Comparison of ENCODE assay signal across 14 cellular contexts in genomic region chr13:32255744-32256120, GRCh38. TPM values are rescaled to one million over a fixed set of nuclear protein-coding genes. Genes with fewer than 3 reads are reported as not detected.
A peak's percentile ranks its signal among the peaks of the same experiment; 100 is the strongest.
DNase-seq lines count a peak whose midpoint lies in the region; ATAC-seq and TF ChIP-seq lines count a peak whose summit lies in the region.
"Had no signal": no experiment of that assay in that cellular context is flagged by ENCODE, and none has a peak within 500 bp of the region (broad histone marks: within the 10 kb centered on the region; RNA-seq: fewer than 3 reads in every experiment).

No MANE protein-coding gene starts in this region.

- TF ChIP-seq POLR2A in breast epithelium (IDR thresholded peaks at IDR 0.05) (no peak), tibial nerve (IDR thresholded peaks at IDR 0.05) (no peak)

- intact Hi-C loops in breast epithelium (cut with DNase I; ENCODE audit: low total_unique reads): no loop called here

- peaks cover 5% of the 10 kb centered on the region for H3K36me3 ChIP-seq in breast epithelium
- H3K36me3 ChIP-seq in liver (ENCODE audit: control insufficient read depth in 4 of 4, insufficient read depth in 3 of 4, low read depth in 1 of 4, low read length in 3 of 4): no peaks in the 10 kb centered on the region
- peaks cover 0 to 2% (median 0%) of the 10 kb centered on the region in 3 donors for H3K36me3 ChIP-seq in tibial nerve

- H3K27ac ChIP-seq in breast epithelium: peak overlapping the region; percentile 79 to 82
- H3K27ac ChIP-seq in liver (ENCODE audit: low read depth in 1 of 2, low read length in 2 of 2): peak overlapping the region; percentile 88 to 93
- peak overlapping the region in 3 of 4 donors; percentile 63 to 71 (median 69) for H3K27ac ChIP-seq in tibial nerve

- H3K27me3 ChIP-seq in breast epithelium: no peaks in the 10 kb centered on the region
- no peaks in the 10 kb centered on the region for H3K27me3 ChIP-seq in liver (ENCODE audit: control insufficient read depth in 4 of 4, insufficient read depth in 4 of 4, low read length in 3 of 4)
- H3K27me3 ChIP-seq in tibial nerve: no peaks in the 10 kb centered on the region

- H3K9me3 ChIP-seq in breast epithelium: no peaks in the 10 kb centered on the region
- no peaks in the 10 kb centered on the region for H3K9me3 ChIP-seq in liver (ENCODE audit: control insufficient read depth in 4 of 4, low read length in 3 of 4)
- H3K9me3 ChIP-seq in tibial nerve: no peaks in the 10 kb centered on the region

- peak; percentile 22 to 23 for TF ChIP-seq RAD21 in liver (IDR thresholded peaks at IDR 0.05)

- DNase-seq in NCI-H2029 (lab: John Stamatoyannopoulos, UW) (peak; percentile 10), NCI-H2029 treated with DMSO at 0.1 percent for 48 hours (lab: John Stamatoyannopoulos, UW) (no peak), breast epithelium (ENCODE audit: low spot score in 2 of 2) (no peak), tibial nerve (ENCODE audit: low spot score in 2 of 2) (no peak), NCI-H1436 (lab: John Stamatoyannopoulos, UW) (no peak), NCI-H82 treated with DMSO at 0.1 percent for 48 hours (lab: John Stamatoyannopoulos, UW; ENCODE audit: unreplicated experiment) (no peak)
- DNase-seq: activated CD4-positive, alpha-beta T cell treated with anti-CD3 and anti-CD28 coated beads for 1 hour; activated T-cell treated with anti-CD3 and anti-CD28 coated beads, Interleukin-2, amount 50 U/mL, for 1 hour; naive thymus-derived CD8-positive, alpha-beta T cell; OCI-M1; SW 1271 had no signal

- H3K9ac ChIP-seq in liver (ENCODE audit: low read depth in 1 of 2, low read length in 2 of 2): peak overlapping the region; percentile 80 to 96

- peak overlapping the region; percentile 23 to 50 (median 39) for H3K4me3 ChIP-seq in breast epithelium
- H3K4me3 ChIP-seq in liver (ENCODE audit: low read depth in 1 of 3, low read length in 3 of 3): peak overlapping the region; percentile 41 to 66 (median 64)
- peak overlapping the region in 1 of 4 donors; percentile 33 for H3K4me3 ChIP-seq in tibial nerve

- no peak for ATAC-seq in HG02623 (IDR thresholded peaks at IDR 0.05; ENCODE audit: unreplicated experiment)
- ATAC-seq: naive thymus-derived CD8-positive, alpha-beta T cell had no signal

- TF ChIP-seq EP300 in tibial nerve (IDR thresholded peaks at IDR 0.05): peak in 1 of 2 donors; percentile 33

- 26% methylated on average over 6 of the region's 6 CpGs for WGBS in liver
- 51 to 60% methylated on average over 6 of the region's 6 CpGs for WGBS in tibial nerve, 2 donors

- TF ChIP-seq CTCF in breast epithelium (IDR thresholded peaks at IDR 0.05): no peak
- TF ChIP-seq CTCF in liver (IDR thresholded peaks at IDR 0.05; ENCODE audit: low read depth, low read length, missing input control): no peak
- TF ChIP-seq CTCF in tibial nerve (IDR thresholded peaks at IDR 0.05): no peak

- H3K4me1 ChIP-seq in breast epithelium (no peaks in the 10 kb centered on the region), liver (ENCODE audit: control insufficient read depth in 4 of 4, insufficient read depth in 4 of 4, low read length in 3 of 4) (peaks cover 4 to 25% (median 6%) of the 10 kb centered on the region in 4 donors), tibial nerve (peaks cover 0 to 6% (median 2%) of the 10 kb centered on the region in 4 donors)

TF ChIP-seq in liver, 16 proteins besides CTCF, POLR2A, EP300 and RAD21:
- TF ChIP-seq SP1 (IDR thresholded peaks at IDR 0.05): peak; percentile 74
- TF ChIP-seq JUND (IDR thresholded peaks at IDR 0.05): peak; percentile 27 to 73
- TF ChIP-seq EGR1 (IDR thresholded peaks at IDR 0.05; ENCODE audit: low read depth in 2 of 2): peak in 1 of 2 donors; percentile 85
- TF ChIP-seq GABPA (IDR thresholded peaks at IDR 0.05 in 1 of 2, conservative IDR thresholded peaks at IDR 0.05 in 1 of 2): peak; percentile 59 to 83
- TF ChIP-seq MAX (IDR thresholded peaks at IDR 0.05): peak; percentile 80
- peak; percentile 41 for TF ChIP-seq NR2F2 (IDR thresholded peaks at IDR 0.05)
- TF ChIP-seq YY1 (IDR thresholded peaks at IDR 0.05): peak; percentile 89
- TF ChIP-seq RXRA (IDR thresholded peaks at IDR 0.05): peak; percentile 57 to 76
- peak; percentile 97 for TF ChIP-seq TAF1 (conservative IDR thresholded peaks at IDR 0.05)
- no peak for TF ChIP-seq FOXA2 (IDR thresholded peaks at IDR 0.05)
- no peak for TF ChIP-seq FOXA1 (IDR thresholded peaks at IDR 0.05)
- peak; percentile 73 for TF ChIP-seq REST (IDR thresholded peaks at IDR 0.05)
- TF ChIP-seq ATF3 (IDR thresholded peaks at IDR 0.05): peak; percentile 58
- peak; percentile 45 for TF ChIP-seq HNF4G (IDR thresholded peaks at IDR 0.05)
- peak; percentile 77 to 78 for TF ChIP-seq HNF4A (conservative IDR thresholded peaks at IDR 0.05)
- TF ChIP-seq ZBTB33 (IDR thresholded peaks at IDR 0.05): peak; percentile 37

RNA-seq across cellular contexts. Expression of gene ZAR1L, which starts 59.4 kb away (rescaled TPM):
- total RNA-seq in breast epithelium: not detected
- total RNA-seq in liver: not detected
- not detected for polyA plus RNA-seq in liver
- under 1 TPM in 1 of 4 donors, not detected in 3; 0.42 TPM for total RNA-seq in tibial nerve
- polyA plus RNA-seq: keratinocyte; naive thymus-derived CD8-positive, alpha-beta T cell had no signal

RNA-seq across cellular contexts. Expression of gene BRCA2, which starts 59.6 kb away (rescaled TPM):
- total RNA-seq in breast epithelium (1 to 10 TPM in 2 of 3 donors, under 1 TPM in 1; 0.98 to 3.5 (median 1.3) TPM), liver (10 to 100 TPM in 1 of 2 donors, under 1 TPM in 1; 0.84 to 10.8 TPM), tibial nerve (1 to 10 TPM in 2 of 4 donors, under 1 TPM in 2; 0.39 to 5.4 (median 2.1) TPM)
- polyA plus RNA-seq in liver: under 1 TPM; 0.39 to 0.88 TPM
